Comparison of ENCODE assay signal across 20 cellular contexts in the genomic region with DNA sequence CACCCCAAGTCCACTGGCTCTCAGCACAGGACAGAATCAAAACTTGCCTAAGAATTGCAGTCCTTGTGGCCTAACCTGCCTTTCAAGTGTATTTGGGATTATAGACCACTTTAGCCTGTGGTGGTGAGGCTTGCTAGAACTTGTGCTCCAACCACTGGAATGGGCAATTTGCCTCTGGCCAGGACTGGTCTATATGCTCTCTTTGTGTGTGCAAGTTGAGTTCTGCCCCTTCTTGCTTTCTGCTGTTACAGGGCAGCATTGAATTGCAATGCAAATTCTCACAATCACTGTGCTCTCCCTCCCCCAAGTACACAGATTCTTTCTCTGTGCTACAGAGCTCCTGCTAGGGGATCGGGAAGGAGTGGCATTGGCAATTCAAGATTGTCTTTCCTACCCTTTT.
"Had no signal": no experiment of that assay in that cellular context is flagged by ENCODE, and none has a peak within 500 bp of the region (broad histone marks: within the 10 kb centered on the region; RNA-seq: fewer than 3 reads in every experiment).

No MANE protein-coding gene starts in this region.

- H3K4me3 Mint-ChIP-seq: activated CD8-positive, alpha-beta T cell treated with anti-CD3 and anti-CD28 coated beads, Interleukin-2, amount 10 ng/mL, durations not matched to agents 7 days and 5 days; activated naive CD8-positive, alpha-beta T cell; activated T-cell treated with anti-CD3 and anti-CD28 coated beads, Interleukin-2, amount 50 U/mL, for 72 hours; nephron; T-helper 1 cell treated with Interleukin-12 subunit alpha and Interleukin-12 subunit beta and Interleukin-4 antibody, amounts not matched to agents 30 μg/mL and 1 μg/mL, for 36 hours had no signal

- ATAC-seq: activated CD8-positive, alpha-beta T cell treated with anti-CD3 and anti-CD28 coated beads, Interleukin-2, amount 10 ng/mL, durations not matched to agents 7 days and 5 days; activated T-cell treated with anti-CD3 and anti-CD28 coated beads, Interleukin-2, amount 50 U/mL, for 72 hours; body of pancreas; right cardiac atrium had no signal

- H3K27ac ChIP-seq: body of pancreas, skin epidermis had no signal

- H3K27ac Mint-ChIP-seq: activated CD8-positive, alpha-beta T cell treated with anti-CD3 and anti-CD28 coated beads, Interleukin-2, amount 10 ng/mL, durations not matched to agents 7 days and 5 days; activated naive CD8-positive, alpha-beta T cell; activated T-cell treated with anti-CD3 and anti-CD28 coated beads, Interleukin-2, amount 50 U/mL, for 72 hours; nephron; progenitor cell of endocrine pancreas; T-helper 1 cell treated with Interleukin-12 subunit alpha and Interleukin-12 subunit beta and Interleukin-4 antibody, amounts not matched to agents 30 μg/mL and 1 μg/mL, for 36 hours had no signal

- H3K27me3 ChIP-seq: body of pancreas had no signal

- H3K9me3 Mint-ChIP-seq: activated T-cell treated with anti-CD3 and anti-CD28 coated beads, Interleukin-2, amount 50 U/mL, for 72 hours had no signal

- DNase-seq: activated CD4-positive, alpha-beta T cell treated with anti-CD3 and anti-CD28 coated beads for 4 hours; activated CD8-positive, alpha-beta memory T cell treated with anti-CD3 and anti-CD28 coated beads, Interleukin-2, amount 50 U/mL, for 4 hours; activated CD8-positive, alpha-beta T cell treated with anti-CD3 and anti-CD28 coated beads, Interleukin-2, amount 10 ng/mL, durations not matched to agents 7 days and 5 days; activated gamma-delta T cell treated with Interleukin-2 at 50 U/mL for 16 hours; activated T-cell treated with anti-CD3 and anti-CD28 coated beads, Interleukin-2, amount 50 U/mL, for 72 hours; amniotic stem cell; body of pancreas; cortex of kidney; effector CD4-positive, alpha-beta T cell; right cardiac atrium; stimulated activated CD4-positive, alpha-beta T cell treated with anti-CD3 and anti-CD28 coated beads, Interleukin-4, amount 100 ng/mL, for 4 hours; stimulated activated CD8-positive, alpha-beta memory T cell treated with anti-CD3 and anti-CD28 coated beads, Interleukin-4, amount 100 ng/mL, for 48 hours; stimulated activated naive CD4-positive, alpha-beta T cell treated with Interleukin-2 at 50 U/mL for 16 hours; substantia nigra; trophoblast cell had no signal

- H3K4me1 ChIP-seq: body of pancreas had no signal

- H3K4me3 ChIP-seq: body of pancreas, skin epidermis had no signal

- H3K36me3 Mint-ChIP-seq: activated naive CD8-positive, alpha-beta T cell had no signal

- H3K9me3 ChIP-seq: body of pancreas had no signal

- H3K27me3 Mint-ChIP-seq: activated naive CD8-positive, alpha-beta T cell; progenitor cell of endocrine pancreas had no signal
